8 cellular contexts compared by ENCODE assay signal in the genomic region with DNA sequence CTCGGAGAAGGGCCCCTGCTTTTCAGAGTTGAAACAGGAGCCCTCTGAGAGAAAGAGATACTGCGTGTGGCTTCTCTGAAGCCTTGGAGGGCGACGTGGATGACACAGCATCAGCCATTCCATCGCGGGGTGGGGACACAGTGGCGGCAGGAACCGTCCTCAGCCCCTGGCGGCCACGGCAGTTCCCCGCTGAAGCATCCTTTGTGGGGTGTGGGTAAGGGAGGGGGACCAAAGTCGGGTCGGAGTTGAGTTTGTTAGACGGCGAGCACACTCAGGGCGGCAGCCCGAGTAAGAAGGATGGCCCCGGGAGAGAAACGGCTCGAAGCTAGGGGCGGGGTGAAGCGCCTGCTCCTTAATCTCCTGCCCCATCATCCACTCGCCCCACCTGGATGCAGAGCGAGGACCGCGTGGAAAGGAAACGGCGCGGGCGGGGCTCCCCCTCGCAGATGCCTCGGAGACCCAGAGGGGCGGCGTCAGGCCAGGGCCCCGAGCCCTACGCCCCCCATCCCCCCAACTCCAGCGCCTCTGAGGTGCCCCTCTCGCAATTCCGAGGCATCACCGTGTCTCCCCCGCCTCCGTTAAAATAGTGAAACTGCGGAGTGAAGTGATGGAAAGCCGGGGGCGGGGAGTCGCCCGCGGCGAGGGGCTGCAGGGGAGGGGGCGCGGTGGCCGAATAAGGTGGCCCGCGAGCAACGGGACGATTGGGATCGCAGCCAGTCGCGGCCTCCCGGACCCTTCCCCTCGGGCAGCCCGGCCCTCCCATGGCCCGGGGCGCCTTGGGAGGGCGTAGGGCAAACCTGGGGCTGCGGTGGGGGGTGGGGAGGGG. TPM values are rescaled to one million over a fixed set of nuclear protein-coding genes. Genes with fewer than 3 reads are reported as not detected.
DNase-seq lines count a peak whose midpoint lies in the region; ATAC-seq and TF ChIP-seq lines count a peak whose summit lies in the region.

No MANE protein-coding gene starts in this region.

- H3K27ac Mint-ChIP-seq in activated CD4-positive, alpha-beta memory T cell treated with anti-CD3 and anti-CD28 coated beads for 36 hours, result peak overlapping the region; percentile 87
- peak overlapping the region; percentile 78 for H3K27ac Mint-ChIP-seq in endodermal cell
- H3K27ac Mint-ChIP-seq in naive thymus-derived CD4-positive, alpha-beta T cell, result peak overlapping the region; percentile 86 to 98 (median 95)

- H3K9ac ChIP-seq in endodermal cell (ENCODE audit: extremely low read depth, low read length, poor library complexity, severe bottlenecking) (no peak overlapping the region), stomach smooth muscle (ENCODE audit: low read length in 2 of 2) (peak overlapping the region; percentile 13 to 53)

- H3K4me1 ChIP-seq in endodermal cell (ENCODE audit: control insufficient read depth, insufficient read depth, low read length) (peaks cover 6% of the 10 kb centered on the region), stomach smooth muscle (ENCODE audit: control insufficient read depth, insufficient read depth, low read length) (peaks cover 18% of the 10 kb centered on the region)
- H3K4me1 ChIP-seq in naive thymus-derived CD4-positive, alpha-beta T cell (ENCODE audit: control insufficient read depth in 2 of 2, insufficient read depth in 2 of 2, low read length in 2 of 2), result peaks cover 13 to 19% of the 10 kb centered on the region in 2 donors

- DNase-seq in DMS53 (lab: John Stamatoyannopoulos, UW) (peak; percentile 73), KBM-7 (peak; percentile 70), endodermal cell (peak; percentile 80), NCI-H69 (lab: John Stamatoyannopoulos, UW) (no peak)
- DNase-seq in activated CD4-positive, alpha-beta memory T cell treated with anti-CD3 and anti-CD28 coated beads for 36 hours, result peak; percentile 71
- DNase-seq in naive thymus-derived CD4-positive, alpha-beta T cell, result peak; percentile 54 to 73 (median 68)

- H3K27ac ChIP-seq in endodermal cell (ENCODE audit: low read depth, low read length) (no peak overlapping the region), stomach smooth muscle (ENCODE audit: low read length) (peak overlapping the region; percentile 86)
- H3K27ac ChIP-seq in naive thymus-derived CD4-positive, alpha-beta T cell (ENCODE audit: low read depth, low read length), result peak overlapping the region; percentile 82

- no peaks in the 10 kb centered on the region for H3K9me3 Mint-ChIP-seq in activated CD4-positive, alpha-beta memory T cell treated with anti-CD3 and anti-CD28 coated beads for 36 hours
- no peaks in the 10 kb centered on the region for H3K9me3 Mint-ChIP-seq in endodermal cell
- H3K9me3 Mint-ChIP-seq in naive thymus-derived CD4-positive, alpha-beta T cell, result no peaks in the 10 kb centered on the region

- peak overlapping the region; percentile 87 for H3K4me3 ChIP-seq in endodermal cell (ENCODE audit: low read length)
- peak overlapping the region; percentile 90 for H3K4me3 ChIP-seq in naive thymus-derived CD4-positive, alpha-beta T cell (ENCODE audit: low read length)
- peak overlapping the region; percentile 63 to 95 for H3K4me3 ChIP-seq in stomach smooth muscle (ENCODE audit: low read length in 2 of 2)

- peak; percentile 35 for ATAC-seq in GM21515 (IDR thresholded peaks at IDR 0.05; ENCODE audit: unreplicated experiment)
- ATAC-seq in naive thymus-derived CD4-positive, alpha-beta T cell, result peak; percentile 78

- POLR2A ChIA-PET in activated CD4-positive, alpha-beta memory T cell treated with anti-CD3 and anti-CD28 coated beads for 36 hours (lab: Charles Lee), result interaction anchor here (0.7 to 7.0 kb wide), 4 partner anchors 20 to 34 kb away, joined by 3 to 36 read pairs (median 8); no protein-coding TSS in a partner anchor
- POLR2A ChIA-PET in naive thymus-derived CD4-positive, alpha-beta T cell (lab: Charles Lee), result interaction anchor here (0.6 to 10.7 kb wide), 10 partner anchors 9 to 54 kb away, joined by 3 to 99 read pairs (median 6); no protein-coding TSS in a partner anchor

- H3K36me3 ChIP-seq in endodermal cell (ENCODE audit: control insufficient read depth, insufficient read depth, low read length) (no peaks in the 10 kb centered on the region), stomach smooth muscle (ENCODE audit: control insufficient read depth in 2 of 2, insufficient read depth in 2 of 2, low read length in 2 of 2) (no peaks in the 10 kb centered on the region)
- H3K36me3 ChIP-seq in naive thymus-derived CD4-positive, alpha-beta T cell (ENCODE audit: control insufficient read depth in 2 of 3, insufficient read depth in 3 of 3, low read length in 3 of 3), result peaks cover 0 to 16% (median 0%) of the 10 kb centered on the region in 3 experiments

- peaks cover 29% of the 10 kb centered on the region for H3K4me1 Mint-ChIP-seq in activated CD4-positive, alpha-beta memory T cell treated with anti-CD3 and anti-CD28 coated beads for 36 hours (ENCODE audit: low read depth)
- H3K4me1 Mint-ChIP-seq in endodermal cell, result peaks cover 29% of the 10 kb centered on the region
- H3K4me1 Mint-ChIP-seq in naive thymus-derived CD4-positive, alpha-beta T cell, result peaks cover 21 to 33% (median 30%) of the 10 kb centered on the region in 7 donors

- peak overlapping the region; percentile 81 for H3K4me3 Mint-ChIP-seq in activated CD4-positive, alpha-beta memory T cell treated with anti-CD3 and anti-CD28 coated beads for 36 hours
- peak overlapping the region; percentile 83 for H3K4me3 Mint-ChIP-seq in endodermal cell
- H3K4me3 Mint-ChIP-seq in naive thymus-derived CD4-positive, alpha-beta T cell, result peak overlapping the region; percentile 82 to 97 (median 95)

- TF ChIP-seq CTCF in endodermal cell (conservative IDR thresholded peaks at IDR 0.05), result peak; percentile 50

- in situ Hi-C loops in KBM-7 (cut with MboI; ENCODE audit: low pct_unique_long_range_greater_than_20kb, low sequenced_read_pairs), result no loop called here

- CTCF ChIA-PET in activated CD4-positive, alpha-beta memory T cell treated with anti-CD3 and anti-CD28 coated beads for 36 hours (lab: Charles Lee), result interaction anchor here (0.6 to 2.8 kb wide), 3 partner anchors 19 to 445 kb away, joined by 6 to 8 read pairs (median 6); no protein-coding TSS in a partner anchor
- CTCF ChIA-PET in naive thymus-derived CD4-positive, alpha-beta T cell (lab: Charles Lee), result interaction anchor here (2.2 kb wide), 1 partner anchor 20 kb away, joined by 9 read pairs; no protein-coding TSS in a partner anchor

- H3K9me3 ChIP-seq in endodermal cell (ENCODE audit: control insufficient read depth, low read length) (no peaks in the 10 kb centered on the region), stomach smooth muscle (ENCODE audit: control insufficient read depth in 2 of 2, low read length in 2 of 2) (no peaks in the 10 kb centered on the region)
- no peaks in the 10 kb centered on the region for H3K9me3 ChIP-seq in naive thymus-derived CD4-positive, alpha-beta T cell (ENCODE audit: control insufficient read depth in 2 of 3, low read length in 3 of 3)

- peaks cover under 1% of the 10 kb centered on the region for H3K27me3 Mint-ChIP-seq in activated CD4-positive, alpha-beta memory T cell treated with anti-CD3 and anti-CD28 coated beads for 36 hours
- H3K27me3 Mint-ChIP-seq in endodermal cell (ENCODE audit: insufficient read depth), result no peaks in the 10 kb centered on the region
- H3K27me3 Mint-ChIP-seq in naive thymus-derived CD4-positive, alpha-beta T cell, result peaks cover 0 to 15% (median 0%) of the 10 kb centered on the region in 5 donors

- intact Hi-C loops in activated CD4-positive, alpha-beta memory T cell treated with anti-CD3 and anti-CD28 coated beads for 36 hours (cut with micrococcal nuclease), result loop anchor here (1.0 to 5.0 kb wide), 7 partner anchors 20 to 425 kb away; no protein-coding TSS in a partner anchor
- intact Hi-C loops in naive thymus-derived CD4-positive, alpha-beta T cell (cut with micrococcal nuclease), result loop anchor here (1.0 to 10.0 kb wide), 14 partner anchors 20 to 495 kb away; partner anchors contain the start of gene SSR1 (in 1 of the 2)

- 11 to 20% methylated on average over 1 to 64 of the region's 66 CpGs for WGBS in endodermal cell (ENCODE audit: insufficient coverage in 1 of 2, insufficient read length in 1 of 2), 2 experiments

- peaks cover 3% of the 10 kb centered on the region for H3K36me3 Mint-ChIP-seq in activated CD4-positive, alpha-beta memory T cell treated with anti-CD3 and anti-CD28 coated beads for 36 hours
- H3K36me3 Mint-ChIP-seq in endodermal cell (ENCODE audit: low read depth), result no peaks in the 10 kb centered on the region
- H3K36me3 Mint-ChIP-seq in naive thymus-derived CD4-positive, alpha-beta T cell, result peaks cover 0 to 3% (median 0%) of the 10 kb centered on the region in 5 donors

- H3K27me3 ChIP-seq in endodermal cell (ENCODE audit: control insufficient read depth, insufficient read depth, low read length, poor library complexity, severe bottlenecking) (no peaks in the 10 kb centered on the region), stomach smooth muscle (ENCODE audit: control insufficient read depth in 1 of 2, insufficient read depth in 2 of 2, low read length in 2 of 2) (no peaks in the 10 kb centered on the region)
- H3K27me3 ChIP-seq in naive thymus-derived CD4-positive, alpha-beta T cell (ENCODE audit: control insufficient read depth in 2 of 2, insufficient read depth in 2 of 2, low read length in 2 of 2), result no peaks in the 10 kb centered on the region

RNA-seq across cellular contexts. Expression of gene RREB1, which starts 0.8 kb away (rescaled TPM):
- total RNA-seq in activated CD4-positive, alpha-beta memory T cell treated with anti-CD3 and anti-CD28 coated beads for 36 hours, result 10 to 100 TPM; 13.0 to 13.5 TPM
- 10 to 100 TPM; 51.2 to 64.3 TPM for total RNA-seq in endodermal cell
- polyA plus RNA-seq in endodermal cell (2013, experiment 1 of 2), result 13.7 TPM
- 15.6 TPM for polyA plus RNA-seq in endodermal cell (2013, experiment 2 of 2)
- 10 to 100 TPM; 28.3 to 56.7 (median 51.6) TPM for total RNA-seq in naive thymus-derived CD4-positive, alpha-beta T cell
- 10 to 100 TPM in 1 of 2 donors, 1 to 10 TPM in 1; 4.2 to 10.0 TPM for polyA plus RNA-seq in naive thymus-derived CD4-positive, alpha-beta T cell
